Comparison of ENCODE assay signal across 9 cellular contexts in genomic region chr1:198934901-198935301, GRCh38.
DNase-seq lines count a peak whose midpoint lies in the region; ATAC-seq and TF ChIP-seq lines count a peak whose summit lies in the region.
"Had no signal": no experiment of that assay in that cellular context is flagged by ENCODE, and none has a peak within 500 bp of the region (broad histone marks: within the 10 kb centered on the region; RNA-seq: fewer than 3 reads in every experiment).

No MANE protein-coding gene starts in this region.

- H3K9me3 ChIP-seq in DOHH2 (ENCODE audit: control insufficient read depth, insufficient read depth, low read length) (no peaks in the 10 kb centered on the region), hepatocyte (ENCODE audit: low read depth) (no peaks in the 10 kb centered on the region)

- H2AFZ ChIP-seq in GM23338 (peak overlapping the region; percentile 61; the same call in 1 of the 2 replicates), hepatocyte (no peak overlapping the region)

- H3K9me3 Mint-ChIP-seq in GM23338: no peaks in the 10 kb centered on the region
- H3K9me3 Mint-ChIP-seq: activated B cell treated with CpG ODN at 0.5 μM for 24 hours had no signal

- H3K36me3 ChIP-seq in DOHH2 (ENCODE audit: control insufficient read depth, low read length): peaks cover 59% of the 10 kb centered on the region
- H3K36me3 ChIP-seq in GM23338 (ENCODE audit: insufficient read depth): no peaks in the 10 kb centered on the region
- H3K36me3 ChIP-seq in hepatocyte (replicated peaks; ENCODE audit: insufficient read depth, low read depth): no peaks in the 10 kb centered on the region

- H4K20me1 ChIP-seq in DOHH2 (ENCODE audit: control insufficient read depth, insufficient read depth, low read depth, low read length): 0 out of 2 replicates have a peak, but pooled peaks cover 4% of the 10 kb centered on the region
- H4K20me1 ChIP-seq in GM23338 (replicated peaks; ENCODE audit: insufficient read depth): no peaks in the 10 kb centered on the region
- H4K20me1 ChIP-seq in hepatocyte (ENCODE audit: insufficient read depth, poor library complexity, severe bottlenecking): peaks cover 5% of the 10 kb centered on the region

- no peaks in the 10 kb centered on the region for H3K27me3 Mint-ChIP-seq in GM23338 (ENCODE audit: insufficient read depth, low read depth, poor library complexity)
- H3K27me3 Mint-ChIP-seq: activated B cell treated with CpG ODN at 0.5 μM for 24 hours had no signal

- TF ChIP-seq CTCF in DOHH2 (IDR thresholded peaks at IDR 0.05; ENCODE audit: low read depth, low read length, poor library complexity, severe bottlenecking): no peak
- TF ChIP-seq CTCF in GM23338 (conservative IDR thresholded peaks at IDR 0.05; ENCODE audit: low read depth in 2 of 2): no peak
- TF ChIP-seq CTCF in hepatocyte (IDR thresholded peaks at IDR 0.05; ENCODE audit: poor library complexity): no peak

- H3K4me1 ChIP-seq in DOHH2 (ENCODE audit: control insufficient read depth, low read length) (peaks cover 48% of the 10 kb centered on the region), GM23338 (ENCODE audit: insufficient read depth) (peaks cover 38% of the 10 kb centered on the region), hepatocyte (ENCODE audit: insufficient read depth) (peaks cover 7% of the 10 kb centered on the region)

- peak overlapping the region; percentile 74 for H3K4me2 ChIP-seq in DOHH2 (ENCODE audit: low read length)
- H3K4me2 ChIP-seq in GM23338: no peak overlapping the region
- H3K4me2 ChIP-seq in hepatocyte: peak overlapping the region; percentile 79

- H3K9me2 ChIP-seq in DOHH2 (replicated peaks; ENCODE audit: control insufficient read depth, low read length) (no peaks in the 10 kb centered on the region), GM23338 (ENCODE audit: insufficient read depth) (no peaks in the 10 kb centered on the region), hepatocyte (replicated peaks; ENCODE audit: insufficient read depth) (no peaks in the 10 kb centered on the region)

- no peak overlapping the region for H3K4me3 Mint-ChIP-seq in GM23338
- H3K4me3 Mint-ChIP-seq: activated B cell treated with CpG ODN at 0.5 μM for 24 hours had no signal

- no peaks in the 10 kb centered on the region for H3K27me3 ChIP-seq in DOHH2 (ENCODE audit: control insufficient read depth, low read length)
- no peaks in the 10 kb centered on the region for H3K27me3 ChIP-seq in GM23338 (ENCODE audit: insufficient read depth)
- no peaks in the 10 kb centered on the region for H3K27me3 ChIP-seq in hepatocyte

- peak overlapping the region; percentile 81 for H3K4me3 ChIP-seq in DOHH2 (ENCODE audit: low read length)
- no peak overlapping the region for H3K4me3 ChIP-seq in GM23338
- peak overlapping the region; percentile 54 for H3K4me3 ChIP-seq in hepatocyte

- H3K27ac ChIP-seq in DOHH2 (ENCODE audit: low read depth, low read length): peak overlapping the region; percentile 93
- no peak overlapping the region for H3K27ac ChIP-seq in GM23338 (ENCODE audit: low read depth)
- H3K27ac ChIP-seq in hepatocyte: peak overlapping the region; percentile 91

- ATAC-seq in GM23338: no peak
- no peak for ATAC-seq in HG03342 (IDR thresholded peaks at IDR 0.05; ENCODE audit: unreplicated experiment)

- H3K79me2 ChIP-seq in DOHH2 (ENCODE audit: control insufficient read depth, low read length) (peaks cover 91% of the 10 kb centered on the region), GM23338 (replicated peaks; ENCODE audit: insufficient read depth) (no peaks in the 10 kb centered on the region), hepatocyte (peaks cover 65% of the 10 kb centered on the region)

- peaks cover 23% of the 10 kb centered on the region for H3K4me1 Mint-ChIP-seq in GM23338

- DNase-seq in GM23338 (ENCODE audit: low spot score) (no peak), NCI-H748 (lab: John Stamatoyannopoulos, UW; ENCODE audit: unreplicated experiment) (peak; percentile 43), activated T-cell treated with anti-CD3 and anti-CD28 coated beads for 4 hours (peak; percentile 23), hepatocyte (ENCODE audit: low spot score) (no peak), HT-29 (ENCODE audit: low spot score) (no peak)
- peak; percentile 31 to 39 for DNase-seq in stimulated activated CD8-positive, alpha-beta memory T cell treated with anti-CD3 and anti-CD28 coated beads, Interleukin-7, amount 100 ng/mL, for 1 hour (ENCODE audit: low read depth in 2 of 2)
- DNase-seq: activated B cell treated with CpG ODN at 0.5 μM for 24 hours had no signal

- H3F3A ChIP-seq in DOHH2 (ENCODE audit: control insufficient read depth, insufficient read depth): peaks cover 47% of the 10 kb centered on the region
- no peaks in the 10 kb centered on the region for H3F3A ChIP-seq in GM23338 (replicated peaks; ENCODE audit: low read depth)

- 27% methylated on average over 6 of the region's 6 CpGs for WGBS in hepatocyte (ENCODE audit: low lambda C conversion rate, missing lambda C conversion rate)

- no peak overlapping the region for H3K27ac Mint-ChIP-seq in GM23338
- H3K27ac Mint-ChIP-seq: activated B cell treated with CpG ODN at 0.5 μM for 24 hours had no signal

- H3K36me3 Mint-ChIP-seq in GM23338 (ENCODE audit: low read depth): no peaks in the 10 kb centered on the region

TF ChIP-seq in GM23338, 12 proteins besides CTCF, POLR2A, EP300 and RAD21 (continues in another document):
- TF ChIP-seq JUNB (IDR thresholded peaks at IDR 0.05; ENCODE audit: unreplicated experiment) (no peak), CREB1 (CRISPR knock-in tag; IDR thresholded peaks at IDR 0.05; ENCODE audit: low read depth) (no peak), ZNF331 (CRISPR knock-in tag; IDR thresholded peaks at IDR 0.05; ENCODE audit: low read depth) (no peak), ETS1 (IDR thresholded peaks at IDR 0.05) (no peak), EZH2phosphoT487 (IDR thresholded peaks at IDR 0.05; ENCODE audit: unreplicated experiment) (no peak), STAT1 (IDR thresholded peaks at IDR 0.05; ENCODE audit: unreplicated experiment) (no peak)

Comparison
In these comparisons a context has a peak if more than half of its experiments do, and no peak if none do; other contexts are left out.
1. DNase-seq: peak in NCI-H748 (single experiment), activated T-cell treated with anti-CD3 and anti-CD28 coated beads for 4 hours (single experiment) and stimulated activated CD8-positive, alpha-beta memory T cell treated with anti-CD3 and anti-CD28 coated beads, Interleukin-7, amount 100 ng/mL, for 1 hour (2 of 2); none in GM23338 (single experiment), hepatocyte (single experiment) and HT-29 (single experiment).